In the genomic region with DNA sequence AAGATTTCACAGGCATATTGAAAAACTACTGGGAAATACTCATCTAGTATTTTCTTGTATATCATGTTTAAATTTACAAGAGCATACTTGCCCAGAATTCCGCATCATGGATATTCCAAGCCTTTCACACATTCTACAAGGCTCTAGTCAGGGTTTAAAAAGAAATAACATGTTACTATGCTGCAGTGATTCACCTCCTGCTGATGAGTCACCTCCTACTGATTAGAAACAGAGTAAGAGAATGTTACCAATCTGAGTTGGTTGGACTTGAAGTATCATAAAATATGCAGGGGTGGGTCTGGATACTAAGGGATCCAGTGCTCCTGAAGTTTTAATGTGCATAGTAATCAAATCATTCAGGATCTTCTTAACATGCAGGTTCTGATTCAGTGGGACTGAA, we compare ENCODE assay signal across 10 cellular contexts.
A peak's percentile ranks its signal among the peaks of the same experiment; 100 is the strongest.
DNase-seq lines count a peak whose midpoint lies in the region; ATAC-seq and TF ChIP-seq lines count a peak whose summit lies in the region.
"Had no signal": no experiment of that assay in that cellular context is flagged by ENCODE, and none has a peak within 500 bp of the region (broad histone marks: within the 10 kb centered on the region; RNA-seq: fewer than 3 reads in every experiment).

No MANE protein-coding gene starts in this region.

- WGBS in esophagus muscularis mucosa: 60% methylated on average over 1 of the region's 1 CpG

- TF ChIP-seq POLR2A in esophagus muscularis mucosa (IDR thresholded peaks at IDR 0.05; ENCODE audit: low read depth): no peak

- H3K36me3 ChIP-seq in esophagus muscularis mucosa: no peaks in the 10 kb centered on the region

- no peaks in the 10 kb centered on the region for H3K9me3 ChIP-seq in esophagus muscularis mucosa

- H3K4me1 ChIP-seq in esophagus muscularis mucosa: peaks cover 18 to 59% (median 44%) of the 10 kb centered on the region in 4 donors

- no peaks in the 10 kb centered on the region for H3K27me3 ChIP-seq in esophagus muscularis mucosa

- no peak for TF ChIP-seq EP300 in esophagus muscularis mucosa (IDR thresholded peaks at IDR 0.05)

- DNase-seq in EH (ENCODE audit: low read depth) (peak; percentile 82), RPMI7951 (ENCODE audit: low read depth) (peak; percentile 72), esophagus muscularis mucosa (ENCODE audit: extremely low spot score) (no peak), renal cortical epithelial cell (ENCODE audit: low read depth) (peak; percentile 97), NOMO-1 (lab: John Stamatoyannopoulos, UW; ENCODE audit: unreplicated experiment in 2 of 2) (no peak)
- DNase-seq in activated CD4-positive, alpha-beta T cell treated with anti-CD3 and anti-CD28 coated beads, Interleukin-2, amount 50 U/mL, for 4 hours: no peak
- no peak for DNase-seq in stimulated activated naive CD4-positive, alpha-beta T cell treated with Interleukin-2 at 50 U/mL for 16 hours (lab: John Stamatoyannopoulos, UW)
- DNase-seq: activated naive CD8-positive, alpha-beta T cell treated with anti-CD3 and anti-CD28 coated beads, Interleukin-2, amount 10 ng/mL, durations not matched to agents 7 days and 5 days; NCI-H2171 treated with DMSO at 0.1 percent for 48 hours had no signal

- TF ChIP-seq CTCF in esophagus muscularis mucosa (IDR thresholded peaks at IDR 0.05): no peak

- H3K4me3 ChIP-seq in esophagus muscularis mucosa: no peak overlapping the region

- no peak for ATAC-seq in HG03457 (IDR thresholded peaks at IDR 0.05; ENCODE audit: unreplicated experiment)

- intact Hi-C loops in esophagus muscularis mucosa (cut with DNase I): loop anchor here (10.0 kb wide), 1 partner anchor 77 kb away; no protein-coding TSS in a partner anchor

- H3K27ac ChIP-seq in esophagus muscularis mucosa (replicated peaks in 1 of 4): peak overlapping the region; percentile 2 to 66 (median 32)

Comparison
In these comparisons a context has a peak if more than half of its experiments do, and no peak if none do; other contexts are left out.
1. DNase-seq: peak in EH (single experiment), RPMI7951 (single experiment) and renal cortical epithelial cell (single experiment); none in esophagus muscularis mucosa (single experiment), activated CD4-positive, alpha-beta T cell treated with anti-CD3 and anti-CD28 coated beads, Interleukin-2, amount 50 U/mL, for 4 hours (0 of 2), stimulated activated naive CD4-positive, alpha-beta T cell treated with Interleukin-2 at 50 U/mL for 16 hours (single experiment) and NOMO-1 (0 of 2).